In genomic region chr1:58166417-58166816, GRCh38 we compare ENCODE assay signal across 11 cellular contexts.
"Had no signal": no experiment of that assay in that cellular context is flagged by ENCODE, and none has a peak within 500 bp of the region (broad histone marks: within the 10 kb centered on the region; RNA-seq: fewer than 3 reads in every experiment).

No MANE protein-coding gene starts in this region.

- FAIRE-seq: H1, H54 had no signal

- DNase-seq: GM23248, GOT3, H7, H9, HCEC 1CT, HFFc6 had no signal

- H3K9ac ChIP-seq: GM23248 had no signal

- H3K27ac ChIP-seq: GM23248 had no signal

- H2AFZ ChIP-seq: GM23248, GM23338 had no signal

- H3K4me3 ChIP-seq: GM23248, GM23338, HAP-1 had no signal

- H3K9me3 ChIP-seq: HAP-1 had no signal

- ATAC-seq: GM23338, HCT116 had no signal

- H3K36me3 ChIP-seq: HAP-1 had no signal

- H3K4me2 ChIP-seq: GM23338 had no signal

- H3K4me1 ChIP-seq: HAP-1 had no signal
